Comparison of ENCODE assay signal across 1 cellular context in genomic region chr5:126600631-126601511, GRCh38.
A peak's percentile ranks its signal among the peaks of the same experiment; 100 is the strongest.
TF ChIP-seq lines count a peak whose summit lies in the region.

PHAX (plus strand) TSS chr5:126600947; CDS start chr5:126600963, 16 bp downstream.

TF ChIP-seq in HepG2, 621 proteins besides CTCF, POLR2A, EP300 and RAD21 (continued from another document and continues in another):
- TF ChIP-seq ZNF646 (CRISPR knock-in tag; IDR thresholded peaks at IDR 0.05) = 0 out of 2 replicates have a peak, but pooled peaks have one; percentile 41
- TF ChIP-seq ZKSCAN5 (CRISPR knock-in tag; IDR thresholded peaks at IDR 0.05) = no peak
- TF ChIP-seq GMEB1 (CRISPR knock-in tag; IDR thresholded peaks at IDR 0.05; ENCODE audit: borderline replicate concordance) = peak; percentile 88
- no peak; the same call in none of the 2 replicates for TF ChIP-seq ZNF563 (CRISPR knock-in tag; IDR thresholded peaks at IDR 0.05)
- peak; percentile 57; the same call in 1 of the 2 replicates for TF ChIP-seq ZNF205 (CRISPR knock-in tag; IDR thresholded peaks at IDR 0.05)
- peak; percentile 13; the same call in 1 of the 3 replicates for TF ChIP-seq MXI1 (IDR thresholded peaks at IDR 0.05; ENCODE audit: borderline replicate concordance, low read depth, low read length)
- no peak for TF ChIP-seq RXRA (CRISPR knock-in tag; IDR thresholded peaks at IDR 0.05)
- 0 out of 2 replicates have a peak, but pooled peaks have one; percentile 39 for TF ChIP-seq SNAPC5 (CRISPR knock-in tag; IDR thresholded peaks at IDR 0.05; ENCODE audit: borderline replicate concordance)
- no peak; the same call in 1 of the 2 replicates for TF ChIP-seq ESRRA (CRISPR knock-in tag; IDR thresholded peaks at IDR 0.05; ENCODE audit: low read depth)
- TF ChIP-seq ZNF362 (CRISPR knock-in tag; IDR thresholded peaks at IDR 0.05; ENCODE audit: borderline replicate concordance) = no peak
- no peak; the same call in 1 of the 2 replicates for TF ChIP-seq MTA1 (CRISPR knock-in tag; IDR thresholded peaks at IDR 0.05; ENCODE audit: borderline replicate concordance)
- no peak for TF ChIP-seq ZNF510 (CRISPR knock-in tag; IDR thresholded peaks at IDR 0.05; ENCODE audit: low read depth)
- no peak for TF ChIP-seq ZNF556 (CRISPR knock-in tag; IDR thresholded peaks at IDR 0.05; ENCODE audit: borderline replicate concordance)
- no peak for TF ChIP-seq NFE2L2 (IDR thresholded peaks at IDR 0.05; ENCODE audit: low read length)
- peak; percentile 45; the same call in 1 of the 2 replicates for TF ChIP-seq ZNF691 (CRISPR knock-in tag; IDR thresholded peaks at IDR 0.05; ENCODE audit: borderline replicate concordance, low read depth)
- no peak for TF ChIP-seq ZNF282 (IDR thresholded peaks at IDR 0.05; ENCODE audit: partially characterized antibody)
- peak; percentile 52; the same call in 1 of the 2 replicates for TF ChIP-seq BCL3 (CRISPR knock-in tag; IDR thresholded peaks at IDR 0.05)
- no peak for TF ChIP-seq ATF5 (CRISPR knock-in tag; IDR thresholded peaks at IDR 0.05; ENCODE audit: low read depth)
- no peak for TF ChIP-seq GZF1 (CRISPR knock-in tag; IDR thresholded peaks at IDR 0.05)
- peak; percentile 80; the same call in 1 of the 2 replicates for TF ChIP-seq KAT7 (CRISPR knock-in tag; IDR thresholded peaks at IDR 0.05; ENCODE audit: borderline replicate concordance)
- no peak for TF ChIP-seq TCF12 (IDR thresholded peaks at IDR 0.05)
- TF ChIP-seq TCF12 (CRISPR knock-in tag; IDR thresholded peaks at IDR 0.05) = peak; percentile 90
- TF ChIP-seq CSRNP1 (CRISPR knock-in tag; IDR thresholded peaks at IDR 0.05) = no peak
- TF ChIP-seq NR2F1 (CRISPR knock-in tag; IDR thresholded peaks at IDR 0.05) = 0 out of 4 replicates have a peak, but pooled peaks of 1 of the 2 experiments have one; percentile 30
- no peak; the same call in 1 of the 2 replicates for TF ChIP-seq SOX5 (CRISPR knock-in tag; IDR thresholded peaks at IDR 0.05; ENCODE audit: borderline replicate concordance)
- peak; percentile 52; the same call in 1 of the 2 replicates for TF ChIP-seq ZXDC (CRISPR knock-in tag; IDR thresholded peaks at IDR 0.05)
- no peak for TF ChIP-seq ZBTB39 (CRISPR knock-in tag; IDR thresholded peaks at IDR 0.05)
- peak; percentile 41; the same call in 1 of the 2 replicates for TF ChIP-seq HOXA9 (CRISPR knock-in tag; IDR thresholded peaks at IDR 0.05; ENCODE audit: borderline replicate concordance)
- TF ChIP-seq DMTF1 (CRISPR knock-in tag; IDR thresholded peaks at IDR 0.05) = no peak
- TF ChIP-seq DRAP1 (CRISPR knock-in tag; IDR thresholded peaks at IDR 0.05) = peak; percentile 49; the same call in 1 of the 2 replicates
- no peak for TF ChIP-seq ZNF12 (CRISPR knock-in tag; IDR thresholded peaks at IDR 0.05)
- no peak for TF ChIP-seq ZNF552 (CRISPR knock-in tag; IDR thresholded peaks at IDR 0.05; ENCODE audit: borderline replicate concordance)
- TF ChIP-seq TSC22D2 (CRISPR knock-in tag; IDR thresholded peaks at IDR 0.05; ENCODE audit: borderline replicate concordance) = no peak; the same call in 1 of the 2 replicates
